ENCODE assay signal across 21 cellular contexts in genomic region chr5:124353016-124353415, GRCh38.
"Had no signal": no experiment of that assay in that cellular context is flagged by ENCODE, and none has a peak within 500 bp of the region (broad histone marks: within the 10 kb centered on the region; RNA-seq: fewer than 3 reads in every experiment).

No MANE protein-coding gene starts in this region.

- H3K4me2 ChIP-seq: hepatocyte had no signal

- H3K79me2 ChIP-seq: hepatocyte had no signal

- H3K27me3 ChIP-seq: dorsolateral prefrontal cortex, esophagus muscularis mucosa, foreskin keratinocyte, gastroesophageal sphincter, heart left ventricle, hepatocyte, left lung had no signal

- H2AFZ ChIP-seq: hepatocyte had no signal

- H3K27ac ChIP-seq: coronary artery, dorsolateral prefrontal cortex, esophagus muscularis mucosa, foreskin keratinocyte, gastroesophageal sphincter, heart left ventricle, hepatocyte, left lung, lower lobe of right lung had no signal

- H3K4me1 ChIP-seq: esophagus muscularis mucosa, foreskin keratinocyte, gastroesophageal sphincter, heart left ventricle, left lung, lower lobe of right lung had no signal

- ATAC-seq: foreskin keratinocyte, gastroesophageal sphincter, heart left ventricle, left colon, left lung, left ventricle myocardium superior, lower lobe of right lung had no signal

- H3K4me3 ChIP-seq: coronary artery, dorsolateral prefrontal cortex, esophagus muscularis mucosa, gastroesophageal sphincter, heart left ventricle, hepatocyte, left lung, lower lobe of right lung had no signal

- DNase-seq: dermis blood vessel endothelial cell; dorsolateral prefrontal cortex; effector CD4-positive, alpha-beta T cell; effector memory CD4-positive, alpha-beta T cell; foreskin keratinocyte; heart left ventricle; hypothalamus; islet precursor cell; kidney; kidney glomerular epithelial cell; left colon; left lung; left ventricle myocardium superior; lower lobe of right lung; mesenchymal stem cell; midbrain had no signal

- H3K27ac Mint-ChIP-seq: immature natural killer cell had no signal

- H3K36me3 ChIP-seq: esophagus muscularis mucosa, gastroesophageal sphincter, heart left ventricle, left lung, lower lobe of right lung had no signal

- H3K36me3 Mint-ChIP-seq: immature natural killer cell had no signal
